9 cellular contexts compared by ENCODE assay signal in the genomic region with DNA sequence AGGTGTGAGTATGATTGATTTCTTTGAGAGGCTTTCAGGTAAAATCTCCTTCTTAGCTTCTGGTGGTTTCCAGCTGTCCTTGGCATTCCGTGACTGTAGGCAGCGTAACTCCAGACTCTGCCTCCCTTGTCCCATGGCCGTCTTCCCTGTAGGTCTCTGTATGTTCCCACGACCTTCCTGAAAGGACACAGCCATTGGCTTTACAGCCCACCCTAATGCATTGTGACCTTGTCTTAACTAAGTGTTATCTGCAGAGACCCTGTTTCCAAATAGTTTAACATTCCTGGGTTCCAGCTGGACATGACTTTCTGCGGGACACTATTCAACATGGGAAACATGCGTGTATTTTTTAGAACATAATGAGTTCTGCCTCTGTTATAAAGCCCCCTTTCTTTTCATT. TPM values are rescaled to one million over a fixed set of nuclear protein-coding genes. Genes with fewer than 3 reads are reported as not detected.
DNase-seq lines count a peak whose midpoint lies in the region; ATAC-seq and TF ChIP-seq lines count a peak whose summit lies in the region.
"Not testable (repeated sequence)": the region's sequence is repeated elsewhere in the genome, so short reads cannot be mapped to it uniquely, and the experiment has no call there.
"Had no signal": no experiment of that assay in that cellular context is flagged by ENCODE, and none has a peak within 500 bp of the region (broad histone marks: within the 10 kb centered on the region; RNA-seq: fewer than 3 reads in every experiment).

No MANE protein-coding gene starts in this region.

- H3K27ac ChIP-seq in CD8-positive, alpha-beta T cell (ENCODE audit: low read depth, low read length); endodermal cell (ENCODE audit: low read depth, low read length); neural progenitor cell: not testable (repeated sequence)

- DNase-seq in CD8-positive, alpha-beta T cell; T-cell; activated CD8-positive, alpha-beta T cell treated with anti-CD3 and anti-CD28 coated beads for 36 hours; mesothelial cell of epicardium (ENCODE audit: low spot score in 2 of 2, unreplicated experiment in 2 of 2); neural progenitor cell (ENCODE audit: low spot score): not testable (repeated sequence)
- DNase-seq in endodermal cell, result peak; percentile 64

- peaks cover 11% of the 10 kb centered on the region for H3K4me1 Mint-ChIP-seq in CD8-positive, alpha-beta T cell (ENCODE audit: low read depth)
- H3K4me1 Mint-ChIP-seq in T-cell (peaks cover 5 to 17% (median 8%) of the 10 kb centered on the region in 3 donors), mesothelial cell of epicardium (peaks cover 15% of the 10 kb centered on the region), neural progenitor cell (peaks cover 15% of the 10 kb centered on the region)
- H3K4me1 Mint-ChIP-seq in activated CD8-positive, alpha-beta T cell treated with anti-CD3 and anti-CD28 coated beads for 36 hours (ENCODE audit: low read depth); activated naive CD8-positive, alpha-beta T cell (ENCODE audit: low read depth); endodermal cell: not testable (repeated sequence)

- H3K4me3 Mint-ChIP-seq in CD8-positive, alpha-beta T cell, result peak overlapping the region; percentile 47
- H3K4me3 Mint-ChIP-seq in T-cell (peak overlapping the region in 2 of 3 donors; percentile 73 to 82), endodermal cell (peak overlapping the region; percentile 62), mesothelial cell of epicardium (peak overlapping the region; percentile 83), neural progenitor cell (peak overlapping the region; percentile 93)
- H3K4me3 Mint-ChIP-seq in activated CD8-positive, alpha-beta T cell treated with anti-CD3 and anti-CD28 coated beads for 36 hours, result peak overlapping the region; percentile 42
- H3K4me3 Mint-ChIP-seq in activated naive CD8-positive, alpha-beta T cell, result peak overlapping the region; percentile 72

- H3K79me2 ChIP-seq in neural progenitor cell (ENCODE audit: low read depth), result not testable (repeated sequence)

- H3K9me3 Mint-ChIP-seq in CD8-positive, alpha-beta T cell; T-cell; activated CD8-positive, alpha-beta T cell treated with anti-CD3 and anti-CD28 coated beads for 36 hours; activated naive CD8-positive, alpha-beta T cell (ENCODE audit: low read depth); endodermal cell; mesothelial cell of epicardium; neural progenitor cell: not testable (repeated sequence)

- POLR2A ChIA-PET in CD8-positive, alpha-beta T cell (lab: Charles Lee); T-cell (lab: Charles Lee); activated CD8-positive, alpha-beta T cell treated with anti-CD3 and anti-CD28 coated beads for 36 hours (lab: Charles Lee): not testable (repeated sequence)

- ATAC-seq in CD8-positive, alpha-beta T cell; T-cell (replicated peaks in 1 of 4); activated CD8-positive, alpha-beta T cell treated with anti-CD3 and anti-CD28 coated beads for 36 hours: not testable (repeated sequence)

- CTCF ChIA-PET in CD8-positive, alpha-beta T cell (lab: Charles Lee); T-cell (lab: Charles Lee); activated CD8-positive, alpha-beta T cell treated with anti-CD3 and anti-CD28 coated beads for 36 hours (lab: Charles Lee): not testable (repeated sequence)

- not testable (repeated sequence) for H3F3A ChIP-seq in neural progenitor cell (ENCODE audit: low read depth)

- H3K4me2 ChIP-seq in neural progenitor cell, result peak overlapping the region; percentile 45

- not testable (repeated sequence) for H3K27ac Mint-ChIP-seq in CD8-positive, alpha-beta T cell; T-cell; activated CD8-positive, alpha-beta T cell treated with anti-CD3 and anti-CD28 coated beads for 36 hours; activated naive CD8-positive, alpha-beta T cell; neural progenitor cell
- peak overlapping the region; percentile 22 for H3K27ac Mint-ChIP-seq in endodermal cell
- H3K27ac Mint-ChIP-seq in mesothelial cell of epicardium, result peak overlapping the region; percentile 64

- not testable (repeated sequence) for H3K4me3 ChIP-seq in CD8-positive, alpha-beta T cell (ENCODE audit: low read depth, low read length); neural progenitor cell
- peak overlapping the region; percentile 58 for H3K4me3 ChIP-seq in endodermal cell (ENCODE audit: low read length)

- not testable (repeated sequence) for H3K27me3 Mint-ChIP-seq in CD8-positive, alpha-beta T cell (ENCODE audit: low read depth); T-cell; activated CD8-positive, alpha-beta T cell treated with anti-CD3 and anti-CD28 coated beads for 36 hours; activated naive CD8-positive, alpha-beta T cell; endodermal cell (ENCODE audit: insufficient read depth); mesothelial cell of epicardium (ENCODE audit: low read depth); neural progenitor cell (ENCODE audit: insufficient read depth, low read depth)

- not testable (repeated sequence) for H3K9ac ChIP-seq in endodermal cell (ENCODE audit: extremely low read depth, low read length, poor library complexity, severe bottlenecking); neural progenitor cell

- H4K20me1 ChIP-seq in neural progenitor cell (ENCODE audit: low read depth), result not testable (repeated sequence)

- not testable (repeated sequence) for H2AFZ ChIP-seq in neural progenitor cell (replicated peaks)

- not testable (repeated sequence) for H3K36me3 ChIP-seq in CD8-positive, alpha-beta T cell (ENCODE audit: insufficient read depth, low read length); endodermal cell (ENCODE audit: control insufficient read depth, insufficient read depth, low read length); neural progenitor cell

- 0 to 29% methylated on average over 2 to 4 of the region's 6 CpGs for WGBS in endodermal cell (ENCODE audit: insufficient coverage in 1 of 2, insufficient read length in 1 of 2), 2 experiments

- H3K36me3 Mint-ChIP-seq in CD8-positive, alpha-beta T cell; T-cell; activated CD8-positive, alpha-beta T cell treated with anti-CD3 and anti-CD28 coated beads for 36 hours (ENCODE audit: low read depth); activated naive CD8-positive, alpha-beta T cell; endodermal cell (ENCODE audit: low read depth); mesothelial cell of epicardium; neural progenitor cell: not testable (repeated sequence)

- H3K9me3 ChIP-seq in CD8-positive, alpha-beta T cell (ENCODE audit: low read length); endodermal cell (ENCODE audit: control insufficient read depth, low read length); neural progenitor cell (ENCODE audit: low read depth): not testable (repeated sequence)

- intact Hi-C loops in CD8-positive, alpha-beta T cell (cut with DNase I, micrococcal nuclease); activated CD8-positive, alpha-beta T cell treated with anti-CD3 and anti-CD28 coated beads for 36 hours (cut with micrococcal nuclease): not testable (repeated sequence)

- not testable (repeated sequence) for H3K27me3 ChIP-seq in CD8-positive, alpha-beta T cell (ENCODE audit: insufficient read depth, low read length); endodermal cell (ENCODE audit: control insufficient read depth, insufficient read depth, low read length, poor library complexity, severe bottlenecking); neural progenitor cell

- not testable (repeated sequence) for TF ChIP-seq CTCF in CD8-positive, alpha-beta T cell (IDR thresholded peaks at IDR 0.05); activated CD8-positive, alpha-beta T cell treated with anti-CD3 and anti-CD28 coated beads for 36 hours (IDR thresholded peaks at IDR 0.05); endodermal cell (conservative IDR thresholded peaks at IDR 0.05); mesothelial cell of epicardium (IDR thresholded peaks at IDR 0.05; ENCODE audit: unreplicated experiment); neural progenitor cell (IDR thresholded peaks at IDR 0.05)

- not testable (repeated sequence) for H3K4me1 ChIP-seq in CD8-positive, alpha-beta T cell (ENCODE audit: insufficient read depth, low read length); endodermal cell (ENCODE audit: control insufficient read depth, insufficient read depth, low read length); neural progenitor cell

RNA-seq across cellular contexts. Expression of gene CDRT15L2, which starts 49.4 kb away (rescaled TPM):
- not detected for total RNA-seq in CD8-positive, alpha-beta T cell
- total RNA-seq in T-cell, result not detected
- not detected for total RNA-seq in activated CD8-positive, alpha-beta T cell treated with anti-CD3 and anti-CD28 coated beads for 36 hours
- not detected for total RNA-seq in endodermal cell
- polyA plus RNA-seq in endodermal cell (2013, experiment 1 of 2), result not detected
- not detected for polyA plus RNA-seq in endodermal cell (2013, experiment 2 of 2)
- not detected in 3 replicates for total RNA-seq in mesothelial cell of epicardium
- total RNA-seq in neural progenitor cell (ENCODE audit: low replicate concordance), result not detected in 2 replicates
- total RNA-seq: Daoy, GM23248 had no signal
- polyA plus RNA-seq: GM23248 had no signal

Comparison
In these comparisons a context has a peak if more than half of its experiments do, and no peak if none do; other contexts are left out.
1. H3K4me3 Mint-ChIP-seq: peak in every context shown above with its lines; median percentile 93 in neural progenitor cell; 83 in mesothelial cell of epicardium; 78 in T-cell; 72 in activated naive CD8-positive, alpha-beta T cell; 62 in endodermal cell; 47 in CD8-positive, alpha-beta T cell; 42 in activated CD8-positive, alpha-beta T cell treated with anti-CD3 and anti-CD28 coated beads for 36 hours.